ENCODE assay signal across 1 cellular context in the genomic region with DNA sequence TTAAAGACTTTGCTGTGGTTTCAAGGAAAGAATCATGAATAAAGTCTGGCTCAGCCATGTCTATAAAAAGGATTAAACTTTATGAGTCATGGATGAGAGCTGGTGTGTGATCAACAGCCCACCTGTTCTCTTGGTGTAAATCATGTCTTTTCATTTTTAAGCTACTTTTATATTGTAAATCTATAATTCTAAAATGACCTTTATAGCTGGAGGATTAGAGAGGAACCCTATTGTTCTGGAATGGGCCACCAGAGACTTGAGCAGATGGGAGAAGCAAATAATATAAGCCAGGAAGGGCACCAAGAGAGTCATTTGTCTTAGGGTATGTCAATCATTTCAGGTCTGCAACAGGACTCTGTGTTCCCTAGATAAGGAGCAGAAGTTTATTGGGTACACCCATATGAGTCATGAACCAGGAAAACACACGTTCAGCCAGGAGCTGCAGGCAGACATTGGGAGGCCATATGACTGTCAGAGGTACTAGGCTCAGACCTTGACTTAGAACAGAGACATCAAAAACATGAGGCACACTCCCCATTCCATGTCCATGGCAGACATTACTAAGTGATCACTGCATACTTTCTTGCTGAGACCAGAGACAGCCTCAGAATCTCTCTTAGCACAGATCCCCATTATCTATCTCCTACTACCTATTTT.
TF ChIP-seq lines count a peak whose summit lies in the region.

No MANE protein-coding gene starts in this region.

TF ChIP-seq in K562, 482 proteins besides CTCF, POLR2A, EP300 and RAD21 (continued from another document and continues in another):
- TF ChIP-seq, protein P1, sequence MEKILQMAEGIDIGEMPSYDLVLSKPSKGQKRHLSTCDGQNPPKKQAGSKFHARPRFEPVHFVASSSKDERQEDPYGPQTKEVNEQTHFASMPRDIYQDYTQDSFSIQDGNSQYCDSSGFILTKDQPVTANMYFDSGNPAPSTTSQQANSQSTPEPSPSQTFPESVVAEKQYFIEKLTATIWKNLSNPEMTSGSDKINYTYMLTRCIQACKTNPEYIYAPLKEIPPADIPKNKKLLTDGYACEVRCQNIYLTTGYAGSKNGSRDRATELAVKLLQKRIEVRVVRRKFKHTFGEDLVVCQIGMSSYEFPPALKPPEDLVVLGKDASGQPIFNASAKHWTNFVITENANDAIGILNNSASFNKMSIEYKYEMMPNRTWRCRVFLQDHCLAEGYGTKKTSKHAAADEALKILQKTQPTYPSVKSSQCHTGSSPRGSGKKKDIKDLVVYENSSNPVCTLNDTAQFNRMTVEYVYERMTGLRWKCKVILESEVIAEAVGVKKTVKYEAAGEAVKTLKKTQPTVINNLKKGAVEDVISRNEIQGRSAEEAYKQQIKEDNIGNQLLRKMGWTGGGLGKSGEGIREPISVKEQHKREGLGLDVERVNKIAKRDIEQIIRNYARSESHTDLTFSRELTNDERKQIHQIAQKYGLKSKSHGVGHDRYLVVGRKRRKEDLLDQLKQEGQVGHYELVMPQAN (IDR thresholded peaks at IDR 0.05; ENCODE audit: borderline replicate concordance): no peak
- TF ChIP-seq FOSL1 (tag; conservative IDR thresholded peaks at IDR 0.05) (peak; percentile 95), KLF1 (tag; IDR thresholded peaks at IDR 0.05) (0 out of 2 replicates have a peak, but pooled peaks have one; percentile 61), RHOXF2B (CRISPR knock-in tag; conservative IDR thresholded peaks at IDR 0.05) (no peak), ZBTB7A (IDR thresholded peaks at IDR 0.05; ENCODE audit: borderline replicate concordance, control insufficient read depth, low read depth, low read length) (no peak), ZNF780A (CRISPR knock-in tag; IDR thresholded peaks at IDR 0.05) (no peak), DPF2 (IDR thresholded peaks at IDR 0.05) (peak; percentile 95), MED1 (CRISPR knock-in tag; IDR thresholded peaks at IDR 0.05; ENCODE audit: borderline replicate concordance) (no peak), NCOA1 (IDR thresholded peaks at IDR 0.05; ENCODE audit: low read depth) (no peak), LCOR (CRISPR knock-in tag; IDR thresholded peaks at IDR 0.05) (no peak), FOXK1 (CRISPR knock-in tag; IDR thresholded peaks at IDR 0.05; ENCODE audit: borderline replicate concordance) (no peak), FUS (optimal IDR thresholded peaks at IDR 0.05; ENCODE audit: low read depth, low read length) (no peak), TEAD2 (tag; IDR thresholded peaks at IDR 0.05) (no peak), POLR2AphosphoS2 (IDR thresholded peaks at IDR 0.05; ENCODE audit: low read length) (no peak), ZNF165 (CRISPR knock-in tag; IDR thresholded peaks at IDR 0.05; ENCODE audit: borderline replicate concordance) (no peak), U2AF2 (optimal IDR thresholded peaks at IDR 0.05; ENCODE audit: low read depth, low read length) (no peak), MECOM (CRISPR knock-in tag; IDR thresholded peaks at IDR 0.05) (no peak), CBX1 (IDR thresholded peaks at IDR 0.05; ENCODE audit: low read depth) (no peak), OTX1 (CRISPR knock-in tag; IDR thresholded peaks at IDR 0.05) (no peak), COPS2 (conservative IDR thresholded peaks at IDR 0.05) (no peak), ZKSCAN1 (IDR thresholded peaks at IDR 0.05; ENCODE audit: low read depth, low read length) (no peak), ZNF217 (CRISPR knock-in tag; IDR thresholded peaks at IDR 0.05) (no peak), ILK (tag; IDR thresholded peaks at IDR 0.05; ENCODE audit: borderline replicate concordance, low read depth) (no peak), CBFA2T2 (conservative IDR thresholded peaks at IDR 0.05) (peak; percentile 78), RCOR1 (IDR thresholded peaks at IDR 0.05; ENCODE audit: borderline replicate concordance in 1 of 2, low read depth in 2 of 2, low read length in 2 of 2) (peak in 1 of 2 experiments; percentile 55; a peak in 1 of 4 replicates), ZNF408 (CRISPR knock-in tag; IDR thresholded peaks at IDR 0.05; ENCODE audit: low read depth) (no peak), MCM2 (IDR thresholded peaks at IDR 0.05; ENCODE audit: low read depth) (no peak), ESRRA (IDR thresholded peaks at IDR 0.05; ENCODE audit: borderline replicate concordance, low read depth) (no peak), ARID1B (IDR thresholded peaks at IDR 0.05) (peak; percentile 93), ZNF253 (CRISPR knock-in tag; conservative IDR thresholded peaks at IDR 0.05) (no peak), PCBP1 (IDR thresholded peaks at IDR 0.05; ENCODE audit: low read depth, low read length, poor library complexity, severe bottlenecking) (no peak), ZNF23 (CRISPR knock-in tag; IDR thresholded peaks at IDR 0.05) (peak; percentile 98), KAT7 (CRISPR knock-in tag; IDR thresholded peaks at IDR 0.05; ENCODE audit: borderline replicate concordance) (no peak), CHD4 (IDR thresholded peaks at IDR 0.05; ENCODE audit: insufficient read depth, insufficient replicate concordance, low read depth, low read length, poor library complexity, severe bottlenecking) (no peak), BRCA1 (IDR thresholded peaks at IDR 0.05) (no peak), BRCA1 (CRISPR knock-in tag; IDR thresholded peaks at IDR 0.05) (no peak), GABPA (tag; conservative IDR thresholded peaks at IDR 0.05; ENCODE audit: low read depth) (no peak), ZNF274 (IDR thresholded peaks at IDR 0.05; ENCODE audit: borderline replicate concordance, low read depth, low read length) (no peak), SAFB2 (IDR thresholded peaks at IDR 0.05; ENCODE audit: borderline replicate concordance, low read depth, low read length, severe bottlenecking) (no peak), MEIS2 (IDR thresholded peaks at IDR 0.05; ENCODE audit: partially characterized antibody) (peak; percentile 96), NR2C2 (CRISPR knock-in tag; IDR thresholded peaks at IDR 0.05) (no peak), NR2C2 (tag; IDR thresholded peaks at IDR 0.05) (no peak), E2F3 (CRISPR knock-in tag; IDR thresholded peaks at IDR 0.05) (no peak), ELF4 (CRISPR knock-in tag; IDR thresholded peaks at IDR 0.05) (no peak)
- TF ChIP-seq, protein P2, sequence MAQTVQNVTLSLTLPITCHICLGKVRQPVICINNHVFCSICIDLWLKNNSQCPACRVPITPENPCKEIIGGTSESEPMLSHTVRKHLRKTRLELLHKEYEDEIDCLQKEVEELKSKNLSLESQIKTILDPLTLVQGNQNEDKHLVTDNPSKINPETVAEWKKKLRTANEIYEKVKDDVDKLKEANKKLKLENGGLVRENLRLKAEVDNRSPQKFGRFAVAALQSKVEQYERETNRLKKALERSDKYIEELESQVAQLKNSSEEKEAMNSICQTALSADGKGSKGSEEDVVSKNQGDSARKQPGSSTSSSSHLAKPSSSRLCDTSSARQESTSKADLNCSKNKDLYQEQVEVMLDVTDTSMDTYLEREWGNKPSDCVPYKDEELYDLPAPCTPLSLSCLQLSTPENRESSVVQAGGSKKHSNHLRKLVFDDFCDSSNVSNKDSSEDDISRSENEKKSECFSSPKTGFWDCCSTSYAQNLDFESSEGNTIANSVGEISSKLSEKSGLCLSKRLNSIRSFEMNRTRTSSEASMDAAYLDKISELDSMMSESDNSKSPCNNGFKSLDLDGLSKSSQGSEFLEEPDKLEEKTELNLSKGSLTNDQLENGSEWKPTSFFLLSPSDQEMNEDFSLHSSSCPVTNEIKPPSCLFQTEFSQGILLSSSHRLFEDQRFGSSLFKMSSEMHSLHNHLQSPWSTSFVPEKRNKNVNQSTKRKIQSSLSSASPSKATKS (CRISPR knock-in tag; IDR thresholded peaks at IDR 0.05): no peak
- TF ChIP-seq, protein P3, sequence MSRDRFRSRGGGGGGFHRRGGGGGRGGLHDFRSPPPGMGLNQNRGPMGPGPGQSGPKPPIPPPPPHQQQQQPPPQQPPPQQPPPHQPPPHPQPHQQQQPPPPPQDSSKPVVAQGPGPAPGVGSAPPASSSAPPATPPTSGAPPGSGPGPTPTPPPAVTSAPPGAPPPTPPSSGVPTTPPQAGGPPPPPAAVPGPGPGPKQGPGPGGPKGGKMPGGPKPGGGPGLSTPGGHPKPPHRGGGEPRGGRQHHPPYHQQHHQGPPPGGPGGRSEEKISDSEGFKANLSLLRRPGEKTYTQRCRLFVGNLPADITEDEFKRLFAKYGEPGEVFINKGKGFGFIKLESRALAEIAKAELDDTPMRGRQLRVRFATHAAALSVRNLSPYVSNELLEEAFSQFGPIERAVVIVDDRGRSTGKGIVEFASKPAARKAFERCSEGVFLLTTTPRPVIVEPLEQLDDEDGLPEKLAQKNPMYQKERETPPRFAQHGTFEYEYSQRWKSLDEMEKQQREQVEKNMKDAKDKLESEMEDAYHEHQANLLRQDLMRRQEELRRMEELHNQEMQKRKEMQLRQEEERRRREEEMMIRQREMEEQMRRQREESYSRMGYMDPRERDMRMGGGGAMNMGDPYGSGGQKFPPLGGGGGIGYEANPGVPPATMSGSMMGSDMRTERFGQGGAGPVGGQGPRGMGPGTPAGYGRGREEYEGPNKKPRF (IDR thresholded peaks at IDR 0.05; ENCODE audit: low read depth, low read length): no peak
- TF ChIP-seq, protein P4, sequence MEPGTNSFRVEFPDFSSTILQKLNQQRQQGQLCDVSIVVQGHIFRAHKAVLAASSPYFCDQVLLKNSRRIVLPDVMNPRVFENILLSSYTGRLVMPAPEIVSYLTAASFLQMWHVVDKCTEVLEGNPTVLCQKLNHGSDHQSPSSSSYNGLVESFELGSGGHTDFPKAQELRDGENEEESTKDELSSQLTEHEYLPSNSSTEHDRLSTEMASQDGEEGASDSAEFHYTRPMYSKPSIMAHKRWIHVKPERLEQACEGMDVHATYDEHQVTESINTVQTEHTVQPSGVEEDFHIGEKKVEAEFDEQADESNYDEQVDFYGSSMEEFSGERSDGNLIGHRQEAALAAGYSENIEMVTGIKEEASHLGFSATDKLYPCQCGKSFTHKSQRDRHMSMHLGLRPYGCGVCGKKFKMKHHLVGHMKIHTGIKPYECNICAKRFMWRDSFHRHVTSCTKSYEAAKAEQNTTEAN (CRISPR knock-in tag; IDR thresholded peaks at IDR 0.05): no peak
- TF ChIP-seq, protein P5, sequence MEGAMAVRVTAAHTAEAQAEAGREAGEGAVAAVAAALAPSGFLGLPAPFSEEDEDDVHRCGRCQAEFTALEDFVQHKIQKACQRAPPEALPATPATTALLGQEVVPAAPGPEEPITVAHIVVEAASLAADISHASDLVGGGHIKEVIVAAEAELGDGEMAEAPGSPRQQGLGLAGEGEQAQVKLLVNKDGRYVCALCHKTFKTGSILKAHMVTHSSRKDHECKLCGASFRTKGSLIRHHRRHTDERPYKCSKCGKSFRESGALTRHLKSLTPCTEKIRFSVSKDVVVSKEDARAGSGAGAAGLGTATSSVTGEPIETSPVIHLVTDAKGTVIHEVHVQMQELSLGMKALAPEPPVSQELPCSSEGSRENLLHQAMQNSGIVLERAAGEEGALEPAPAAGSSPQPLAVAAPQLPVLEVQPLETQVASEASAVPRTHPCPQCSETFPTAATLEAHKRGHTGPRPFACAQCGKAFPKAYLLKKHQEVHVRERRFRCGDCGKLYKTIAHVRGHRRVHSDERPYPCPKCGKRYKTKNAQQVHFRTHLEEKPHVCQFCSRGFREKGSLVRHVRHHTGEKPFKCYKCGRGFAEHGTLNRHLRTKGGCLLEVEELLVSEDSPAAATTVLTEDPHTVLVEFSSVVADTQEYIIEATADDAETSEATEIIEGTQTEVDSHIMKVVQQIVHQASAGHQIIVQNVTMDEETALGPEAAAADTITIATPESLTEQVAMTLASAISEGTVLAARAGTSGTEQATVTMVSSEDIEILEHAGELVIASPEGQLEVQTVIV (CRISPR knock-in tag; IDR thresholded peaks at IDR 0.05; ENCODE audit: borderline replicate concordance): no peak
- TF ChIP-seq, protein P6, sequence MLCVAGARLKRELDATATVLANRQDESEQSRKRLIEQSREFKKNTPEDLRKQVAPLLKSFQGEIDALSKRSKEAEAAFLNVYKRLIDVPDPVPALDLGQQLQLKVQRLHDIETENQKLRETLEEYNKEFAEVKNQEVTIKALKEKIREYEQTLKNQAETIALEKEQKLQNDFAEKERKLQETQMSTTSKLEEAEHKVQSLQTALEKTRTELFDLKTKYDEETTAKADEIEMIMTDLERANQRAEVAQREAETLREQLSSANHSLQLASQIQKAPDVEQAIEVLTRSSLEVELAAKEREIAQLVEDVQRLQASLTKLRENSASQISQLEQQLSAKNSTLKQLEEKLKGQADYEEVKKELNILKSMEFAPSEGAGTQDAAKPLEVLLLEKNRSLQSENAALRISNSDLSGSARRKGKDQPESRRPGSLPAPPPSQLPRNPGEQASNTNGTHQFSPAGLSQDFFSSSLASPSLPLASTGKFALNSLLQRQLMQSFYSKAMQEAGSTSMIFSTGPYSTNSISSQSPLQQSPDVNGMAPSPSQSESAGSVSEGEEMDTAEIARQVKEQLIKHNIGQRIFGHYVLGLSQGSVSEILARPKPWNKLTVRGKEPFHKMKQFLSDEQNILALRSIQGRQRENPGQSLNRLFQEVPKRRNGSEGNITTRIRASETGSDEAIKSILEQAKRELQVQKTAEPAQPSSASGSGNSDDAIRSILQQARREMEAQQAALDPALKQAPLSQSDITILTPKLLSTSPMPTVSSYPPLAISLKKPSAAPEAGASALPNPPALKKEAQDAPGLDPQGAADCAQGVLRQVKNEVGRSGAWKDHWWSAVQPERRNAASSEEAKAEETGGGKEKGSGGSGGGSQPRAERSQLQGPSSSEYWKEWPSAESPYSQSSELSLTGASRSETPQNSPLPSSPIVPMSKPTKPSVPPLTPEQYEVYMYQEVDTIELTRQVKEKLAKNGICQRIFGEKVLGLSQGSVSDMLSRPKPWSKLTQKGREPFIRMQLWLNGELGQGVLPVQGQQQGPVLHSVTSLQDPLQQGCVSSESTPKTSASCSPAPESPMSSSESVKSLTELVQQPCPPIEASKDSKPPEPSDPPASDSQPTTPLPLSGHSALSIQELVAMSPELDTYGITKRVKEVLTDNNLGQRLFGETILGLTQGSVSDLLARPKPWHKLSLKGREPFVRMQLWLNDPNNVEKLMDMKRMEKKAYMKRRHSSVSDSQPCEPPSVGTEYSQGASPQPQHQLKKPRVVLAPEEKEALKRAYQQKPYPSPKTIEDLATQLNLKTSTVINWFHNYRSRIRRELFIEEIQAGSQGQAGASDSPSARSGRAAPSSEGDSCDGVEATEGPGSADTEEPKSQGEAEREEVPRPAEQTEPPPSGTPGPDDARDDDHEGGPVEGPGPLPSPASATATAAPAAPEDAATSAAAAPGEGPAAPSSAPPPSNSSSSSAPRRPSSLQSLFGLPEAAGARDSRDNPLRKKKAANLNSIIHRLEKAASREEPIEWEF (CRISPR knock-in tag; IDR thresholded peaks at IDR 0.05): no peak
- TF ChIP-seq, protein P7, sequence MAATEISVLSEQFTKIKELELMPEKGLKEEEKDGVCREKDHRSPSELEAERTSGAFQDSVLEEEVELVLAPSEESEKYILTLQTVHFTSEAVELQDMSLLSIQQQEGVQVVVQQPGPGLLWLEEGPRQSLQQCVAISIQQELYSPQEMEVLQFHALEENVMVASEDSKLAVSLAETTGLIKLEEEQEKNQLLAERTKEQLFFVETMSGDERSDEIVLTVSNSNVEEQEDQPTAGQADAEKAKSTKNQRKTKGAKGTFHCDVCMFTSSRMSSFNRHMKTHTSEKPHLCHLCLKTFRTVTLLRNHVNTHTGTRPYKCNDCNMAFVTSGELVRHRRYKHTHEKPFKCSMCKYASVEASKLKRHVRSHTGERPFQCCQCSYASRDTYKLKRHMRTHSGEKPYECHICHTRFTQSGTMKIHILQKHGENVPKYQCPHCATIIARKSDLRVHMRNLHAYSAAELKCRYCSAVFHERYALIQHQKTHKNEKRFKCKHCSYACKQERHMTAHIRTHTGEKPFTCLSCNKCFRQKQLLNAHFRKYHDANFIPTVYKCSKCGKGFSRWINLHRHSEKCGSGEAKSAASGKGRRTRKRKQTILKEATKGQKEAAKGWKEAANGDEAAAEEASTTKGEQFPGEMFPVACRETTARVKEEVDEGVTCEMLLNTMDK (IDR thresholded peaks at IDR 0.05; ENCODE audit: borderline replicate concordance, insufficient read depth, low read depth, low read length, poor library complexity, severe bottlenecking): no peak
